5 cellular contexts compared by ENCODE assay signal in genomic region chr19:49043548-49043947, GRCh38. TPM values are rescaled to one million over a fixed set of nuclear protein-coding genes. Genes with fewer than 3 reads are reported as not detected.
"Had no signal": no experiment of that assay in that cellular context is flagged by ENCODE, and none has a peak within 500 bp of the region (broad histone marks: within the 10 kb centered on the region; RNA-seq: fewer than 3 reads in every experiment).

TSS of gene CGB5 (plus strand) at chr19:49043848. CDS start at chr19:49044210, 362 bp downstream.

RNA-seq across cellular contexts. Expression of gene CGB5, which starts in this region (rescaled TPM):
- total RNA-seq: HepG2, HT-29, IMR-90, K562 had no signal
- polyA plus RNA-seq: HepG2, IgD-negative memory B cell, IMR-90, K562 had no signal
